In the genomic region with DNA sequence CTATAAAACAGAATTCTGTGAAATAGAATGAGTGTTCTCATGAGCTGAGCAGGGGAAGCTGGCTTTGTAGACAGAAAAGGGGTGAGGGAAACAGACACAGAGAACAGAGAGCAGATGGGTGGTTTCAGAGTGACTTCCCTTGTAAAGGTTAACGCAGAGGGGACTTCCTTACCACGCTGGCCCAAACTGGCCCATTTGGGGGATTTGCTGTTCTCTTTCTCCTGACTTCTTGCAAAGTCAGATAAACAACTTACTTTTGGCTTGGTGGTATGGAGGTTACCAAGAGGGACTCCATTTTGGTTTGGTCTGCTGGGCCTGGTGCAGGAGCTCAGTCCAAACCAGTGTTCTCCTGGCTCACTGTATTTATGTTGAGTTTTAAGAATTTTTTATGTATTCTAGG, we compare ENCODE assay signal across 11 cellular contexts. TPM values are rescaled to one million over a fixed set of nuclear protein-coding genes. Genes with fewer than 3 reads are reported as not detected.
DNase-seq lines count a peak whose midpoint lies in the region; ATAC-seq lines count a peak whose summit lies in the region.
"Had no signal": no experiment of that assay in that cellular context is flagged by ENCODE, and none has a peak within 500 bp of the region (broad histone marks: within the 10 kb centered on the region; RNA-seq: fewer than 3 reads in every experiment).

No MANE protein-coding gene starts in this region.

- no peaks in the 10 kb centered on the region for H3K27me3 Mint-ChIP-seq in activated T-cell treated with anti-CD3 and anti-CD28 coated beads, Interleukin-2, amount 50 U/mL, for 72 hours (ENCODE audit: low read depth)
- no peaks in the 10 kb centered on the region for H3K27me3 Mint-ChIP-seq in stimulated activated naive CD8-positive, alpha-beta T cell treated with anti-CD3 and anti-CD28 coated beads, Interleukin-15, Interleukin-2, amounts not matched to agents 100 ng/mL and 50 ng/mL, for 24 hours
- H3K27me3 Mint-ChIP-seq: progenitor cell of endocrine pancreas had no signal

- no peaks in the 10 kb centered on the region for H3K9me3 Mint-ChIP-seq in activated T-cell treated with anti-CD3 and anti-CD28 coated beads, Interleukin-2, amount 50 U/mL, for 72 hours
- no peaks in the 10 kb centered on the region for H3K9me3 Mint-ChIP-seq in stimulated activated naive CD8-positive, alpha-beta T cell treated with anti-CD3 and anti-CD28 coated beads, Interleukin-15, Interleukin-2, amounts not matched to agents 100 ng/mL and 50 ng/mL, for 24 hours
- H3K9me3 Mint-ChIP-seq: endodermal cell had no signal

- peaks cover 14 to 27% of the 10 kb centered on the region in 2 donors for H3K36me3 Mint-ChIP-seq in activated T-cell treated with anti-CD3 and anti-CD28 coated beads, Interleukin-2, amount 50 U/mL, for 72 hours (ENCODE audit: insufficient read depth in 2 of 2)
- H3K36me3 Mint-ChIP-seq in stimulated activated naive CD8-positive, alpha-beta T cell treated with anti-CD3 and anti-CD28 coated beads, Interleukin-15, Interleukin-2, amounts not matched to agents 100 ng/mL and 50 ng/mL, for 24 hours (ENCODE audit: low read depth): peaks cover 30% of the 10 kb centered on the region

- peak overlapping the region; percentile 99 for H3K27ac Mint-ChIP-seq in activated T-cell treated with anti-CD3 and anti-CD28 coated beads, Interleukin-2, amount 50 U/mL, for 72 hours
- H3K27ac Mint-ChIP-seq in stimulated activated naive CD8-positive, alpha-beta T cell treated with anti-CD3 and anti-CD28 coated beads, Interleukin-15, Interleukin-2, amounts not matched to agents 100 ng/mL and 50 ng/mL, for 24 hours: peak overlapping the region; percentile 86
- H3K27ac Mint-ChIP-seq: endodermal cell, progenitor cell of endocrine pancreas had no signal

- H3K4me1 Mint-ChIP-seq in activated T-cell treated with anti-CD3 and anti-CD28 coated beads, Interleukin-2, amount 50 U/mL, for 72 hours (ENCODE audit: low read depth): peaks cover 4% of the 10 kb centered on the region
- peaks cover 30% of the 10 kb centered on the region for H3K4me1 Mint-ChIP-seq in stimulated activated naive CD8-positive, alpha-beta T cell treated with anti-CD3 and anti-CD28 coated beads, Interleukin-15, Interleukin-2, amounts not matched to agents 100 ng/mL and 50 ng/mL, for 24 hours (ENCODE audit: low read depth)
- H3K4me1 Mint-ChIP-seq: endodermal cell had no signal

- peak overlapping the region; percentile 53 to 90 for H3K4me3 Mint-ChIP-seq in activated T-cell treated with anti-CD3 and anti-CD28 coated beads, Interleukin-2, amount 50 U/mL, for 72 hours
- H3K4me3 Mint-ChIP-seq in stimulated activated naive CD8-positive, alpha-beta T cell treated with anti-CD3 and anti-CD28 coated beads, Interleukin-15, Interleukin-2, amounts not matched to agents 100 ng/mL and 50 ng/mL, for 24 hours: no peak overlapping the region
- H3K4me3 Mint-ChIP-seq: endodermal cell had no signal

- peak; percentile 73 for ATAC-seq in HG03108 (IDR thresholded peaks at IDR 0.05; ENCODE audit: unreplicated experiment)
- ATAC-seq in activated T-cell treated with anti-CD3 and anti-CD28 coated beads, Interleukin-2, amount 50 U/mL, for 72 hours (replicated peaks in 1 of 2): peak; percentile 89 to 95

- peak; percentile 15 for DNase-seq in activated gamma-delta T cell treated with anti-CD3 and anti-CD28 coated beads, Interleukin-2, amount 50 U/mL, for 16 hours (ENCODE audit: low read depth)
- DNase-seq in activated gamma-delta T cell (lab: John Stamatoyannopoulos, UW): no peak
- DNase-seq in activated T-cell treated with anti-CD3 and anti-CD28 coated beads, Interleukin-2, amount 50 U/mL, for 72 hours: peak; percentile 57 to 63
- DNase-seq in activated effector memory CD4-positive, alpha-beta T cell treated with Interleukin-2 at 50 U/mL for 16 hours: no peak
- no peak for DNase-seq in OCI-M1 (lab: John Stamatoyannopoulos, UW)
- DNase-seq in SW480 (ENCODE audit: low spot score): no peak
- DNase-seq: endodermal cell, NCI-H1048 had no signal

RNA-seq across cellular contexts. Expression of gene SEC14L1, which starts 48.4 kb away (rescaled TPM):
- total RNA-seq in activated T-cell treated with anti-CD3 and anti-CD28 coated beads, Interleukin-2, amount 50 U/mL, for 72 hours: 100 to 1,000 TPM; 175 to 204 TPM

Comparison
In these comparisons a context has a peak if more than half of its experiments do, and no peak if none do; other contexts are left out.
1. DNase-seq: peak in activated gamma-delta T cell treated with anti-CD3 and anti-CD28 coated beads, Interleukin-2, amount 50 U/mL, for 16 hours (single experiment) and activated T-cell treated with anti-CD3 and anti-CD28 coated beads, Interleukin-2, amount 50 U/mL, for 72 hours (2 of 2); none in activated gamma-delta T cell (single experiment), activated effector memory CD4-positive, alpha-beta T cell treated with Interleukin-2 at 50 U/mL for 16 hours (single experiment), OCI-M1 (single experiment) and SW480 (single experiment).